29 cellular contexts compared by ENCODE assay signal in the genomic region with DNA sequence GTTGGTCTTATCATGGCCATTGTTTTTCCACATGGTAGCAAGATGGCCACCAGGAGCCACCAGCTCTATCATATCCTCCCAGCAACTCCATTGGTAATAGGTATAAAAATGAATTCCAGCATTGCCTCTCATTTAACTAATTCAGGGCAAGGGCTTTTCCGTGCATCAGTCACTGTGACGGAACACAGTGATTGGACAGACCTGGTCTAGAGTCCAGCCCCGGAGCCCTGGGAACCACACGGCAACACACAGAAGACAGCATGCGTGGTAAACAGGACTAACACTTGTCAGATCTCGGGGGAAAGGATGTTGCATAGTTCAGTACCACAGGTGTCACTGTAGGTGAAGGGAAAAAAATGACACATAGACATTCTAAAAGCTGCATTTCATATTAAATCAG.
"Had no signal": no experiment of that assay in that cellular context is flagged by ENCODE, and none has a peak within 500 bp of the region (broad histone marks: within the 10 kb centered on the region; RNA-seq: fewer than 3 reads in every experiment).

No MANE protein-coding gene starts in this region.

- H3K27me3 ChIP-seq: stomach, suprapubic skin, testis, thyroid gland, tibial artery, tibial nerve, transverse colon, upper lobe of left lung, uterus, vagina had no signal

- H3K36me3 ChIP-seq: stomach, suprapubic skin, thoracic aorta, thyroid gland, tibial artery, tibial nerve, transverse colon, upper lobe of left lung, upper lobe of right lung, uterus, vagina had no signal

- H3K4me3 Mint-ChIP-seq: stimulated activated effector memory CD8-positive, alpha-beta T cell treated with anti-CD3 and anti-CD28 coated beads, Interleukin-12 subunit alpha, Interleukin-12 subunit beta, amount 100 ng/mL, for 72 hours; stimulated activated memory B cell treated with anti-CD40 and anti-IgM and Interleukin-4, amounts not matched to agents 10 μg/mL and 1 μg/mL and 100 μg/mL, for 72 hours; stimulated activated naive B cell treated with anti-CD40 and anti-IgM and Interleukin-4, amounts not matched to agents 10 μg/mL and 1 μg/mL and 100 μg/mL, for 72 hours; stimulated activated naive CD8-positive, alpha-beta T cell treated with anti-CD3 and anti-CD28 coated beads, Interleukin-15, amount 100 ng/mL, for 72 hours; stimulated activated naive CD8-positive, alpha-beta T cell treated with anti-CD3 and anti-CD28 coated beads, Interleukin-15, Interleukin-2, amounts not matched to agents 100 ng/mL and 50 ng/mL, for 24 hours; type B pancreatic cell had no signal

- H3K27me3 Mint-ChIP-seq: stimulated activated memory B cell treated with anti-CD40 and anti-IgM and Interleukin-4, amounts not matched to agents 10 μg/mL and 1 μg/mL and 100 μg/mL, for 72 hours; stimulated activated naive B cell treated with anti-CD40 and anti-IgM and Interleukin-4, amounts not matched to agents 10 μg/mL and 1 μg/mL and 100 μg/mL, for 72 hours; stimulated activated naive CD8-positive, alpha-beta T cell treated with anti-CD3 and anti-CD28 coated beads, Interleukin-15, amount 100 ng/mL, for 72 hours; stimulated activated naive CD8-positive, alpha-beta T cell treated with anti-CD3 and anti-CD28 coated beads, Interleukin-15, Interleukin-2, amounts not matched to agents 100 ng/mL and 50 ng/mL, for 24 hours; type B pancreatic cell had no signal

- DNase-seq: stimulated activated CD4-positive, alpha-beta T cell treated with anti-CD3 and anti-CD28 coated beads, Interleukin-2, amount 100 ng/mL, for 48 hours; stimulated activated CD4-positive, alpha-beta T cell treated with anti-CD3 and anti-CD28 coated beads, Interleukin-4, amount 100 ng/mL, for 1 hour; stimulated activated CD4-positive, alpha-beta T cell treated with anti-CD3 and anti-CD28 coated beads, Interleukin-4, amount 100 ng/mL, for 24 hours; stimulated activated CD4-positive, alpha-beta T cell treated with anti-CD3 and anti-CD28 coated beads, Interleukin-4, amount 100 ng/mL, for 4 hours; stimulated activated CD8-positive, alpha-beta memory T cell treated with anti-CD3 and anti-CD28 coated beads, Interleukin-4, amount 100 ng/mL, for 48 hours; stimulated activated naive B cell treated with anti-CD40 and anti-IgM and Interleukin-4, amounts not matched to agents 10 μg/mL and 1 μg/mL and 100 μg/mL, for 72 hours; stimulated activated naive CD4-positive, alpha-beta T cell; stimulated activated naive CD4-positive, alpha-beta T cell treated with Interleukin-2 at 50 U/mL for 16 hours; stimulated activated naive CD8-positive, alpha-beta T cell treated with anti-CD3 and anti-CD28 coated beads, Interleukin-15, amount 100 ng/mL, for 72 hours; stimulated activated naive CD8-positive, alpha-beta T cell treated with anti-CD3 and anti-CD28 coated beads, Interleukin-15, Interleukin-2, amounts not matched to agents 100 U/mL and 50 U/mL, for 24 hours; stomach; substantia nigra; testis; thyroid gland; tibial artery; transverse colon; trophoblast cell; upper lobe of left lung; upper lobe of right lung; uterus had no signal

- H3K36me3 Mint-ChIP-seq: stimulated activated effector memory CD8-positive, alpha-beta T cell treated with anti-CD3 and anti-CD28 coated beads, Interleukin-12 subunit alpha, Interleukin-12 subunit beta, amount 100 ng/mL, for 72 hours; stimulated activated memory B cell treated with anti-CD40 and anti-IgM and Interleukin-4, amounts not matched to agents 10 μg/mL and 1 μg/mL and 100 μg/mL, for 72 hours; stimulated activated naive B cell treated with anti-CD40 and anti-IgM and Interleukin-4, amounts not matched to agents 10 μg/mL and 1 μg/mL and 100 μg/mL, for 72 hours; type B pancreatic cell had no signal

- H3K9me3 Mint-ChIP-seq: stimulated activated memory B cell treated with anti-CD40 and anti-IgM and Interleukin-4, amounts not matched to agents 10 μg/mL and 1 μg/mL and 100 μg/mL, for 72 hours; type B pancreatic cell had no signal

- H3K4me3 ChIP-seq: stomach, suprapubic skin, testis, thoracic aorta, thyroid gland, tibial artery, tibial nerve, transverse colon, upper lobe of left lung, upper lobe of right lung, uterus, vagina had no signal

- H3K27ac Mint-ChIP-seq: stimulated activated effector memory CD8-positive, alpha-beta T cell treated with anti-CD3 and anti-CD28 coated beads, Interleukin-12 subunit alpha, Interleukin-12 subunit beta, amount 100 ng/mL, for 72 hours; stimulated activated memory B cell treated with anti-CD40 and anti-IgM and Interleukin-4, amounts not matched to agents 10 μg/mL and 1 μg/mL and 100 μg/mL, for 72 hours; stimulated activated naive B cell treated with anti-CD40 and anti-IgM and Interleukin-4, amounts not matched to agents 10 μg/mL and 1 μg/mL and 100 μg/mL, for 72 hours; stimulated activated naive CD8-positive, alpha-beta T cell treated with anti-CD3 and anti-CD28 coated beads, Interleukin-15, amount 100 ng/mL, for 72 hours; stimulated activated naive CD8-positive, alpha-beta T cell treated with anti-CD3 and anti-CD28 coated beads, Interleukin-15, Interleukin-2, amounts not matched to agents 100 ng/mL and 50 ng/mL, for 24 hours; type B pancreatic cell had no signal

- FAIRE-seq: urothelium cell line had no signal

- H3K9me3 ChIP-seq: stomach, suprapubic skin, testis, thoracic aorta, thyroid gland, tibial artery, tibial nerve, transverse colon, upper lobe of left lung, upper lobe of right lung, uterus, vagina had no signal

- H3K27ac ChIP-seq: stomach, suprapubic skin, testis, thoracic aorta, thyroid gland, tibial artery, tibial nerve, transverse colon, upper lobe of left lung, upper lobe of right lung, uterus, vagina had no signal

- H3K4me1 Mint-ChIP-seq: stimulated activated effector memory CD8-positive, alpha-beta T cell treated with anti-CD3 and anti-CD28 coated beads, Interleukin-12 subunit alpha, Interleukin-12 subunit beta, amount 100 ng/mL, for 72 hours; stimulated activated memory B cell treated with anti-CD40 and anti-IgM and Interleukin-4, amounts not matched to agents 10 μg/mL and 1 μg/mL and 100 μg/mL, for 72 hours; stimulated activated naive B cell treated with anti-CD40 and anti-IgM and Interleukin-4, amounts not matched to agents 10 μg/mL and 1 μg/mL and 100 μg/mL, for 72 hours; stimulated activated naive CD8-positive, alpha-beta T cell treated with anti-CD3 and anti-CD28 coated beads, Interleukin-15, amount 100 ng/mL, for 72 hours had no signal

- H3K4me1 ChIP-seq: stomach, suprapubic skin, testis, thyroid gland, tibial artery, tibial nerve, transverse colon, upper lobe of left lung, upper lobe of right lung, uterus, vagina had no signal
